ENCODE assay signal across 21 cellular contexts in the genomic region with DNA sequence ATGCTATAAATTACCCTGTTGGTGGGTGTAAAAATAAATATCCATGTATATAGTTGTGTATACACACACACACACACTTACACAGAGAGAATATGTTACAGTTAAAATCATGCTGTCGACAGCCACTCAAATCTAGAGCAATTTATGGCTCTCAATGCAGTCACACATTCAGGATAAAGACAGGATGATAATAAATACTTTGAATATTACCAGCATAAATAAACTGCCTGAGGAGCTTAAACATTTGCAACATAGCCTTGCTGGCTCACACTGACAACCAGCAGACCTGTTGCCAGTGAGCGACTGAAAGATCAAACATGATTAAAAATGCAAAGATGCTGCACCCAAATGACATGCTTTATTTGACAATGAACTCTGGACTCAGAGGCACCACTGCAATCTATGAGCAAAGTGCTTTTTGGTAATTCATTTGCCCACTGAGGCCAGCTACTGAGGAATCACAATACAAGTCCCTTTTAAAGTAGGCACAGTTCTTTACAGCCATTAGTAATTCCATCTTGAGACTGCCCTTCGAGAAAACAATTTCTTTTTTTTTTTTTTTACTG.
DNase-seq lines count a peak whose midpoint lies in the region; ATAC-seq and TF ChIP-seq lines count a peak whose summit lies in the region.
"Had no signal": no experiment of that assay in that cellular context is flagged by ENCODE, and none has a peak within 500 bp of the region (broad histone marks: within the 10 kb centered on the region; RNA-seq: fewer than 3 reads in every experiment).

No MANE protein-coding gene starts in this region.

- H3K27me3 Mint-ChIP-seq in type B pancreatic cell = no peaks in the 10 kb centered on the region
- H3K27me3 Mint-ChIP-seq: B cell, IgD-negative memory B cell had no signal

- no peak for TF ChIP-seq CTCF in type B pancreatic cell (conservative IDR thresholded peaks at IDR 0.05)

- ATAC-seq in left lobe of liver (peak; percentile 54), GM18858 (IDR thresholded peaks at IDR 0.05; ENCODE audit: unreplicated experiment) (no peak)
- ATAC-seq: CD8-positive, alpha-beta T cell; HCT116; T-helper 17 cell had no signal

- H3K27ac Mint-ChIP-seq in type B pancreatic cell = peak overlapping the region; percentile 46
- H3K27ac Mint-ChIP-seq: B cell; CD8-positive, alpha-beta T cell; IgD-negative memory B cell; T-helper 17 cell had no signal

- H3K9me3 Mint-ChIP-seq in type B pancreatic cell = no peaks in the 10 kb centered on the region
- H3K9me3 Mint-ChIP-seq: CD8-positive, alpha-beta T cell; IgD-negative memory B cell had no signal

- DNase-seq in NCI-H748 (lab: John Stamatoyannopoulos, UW; ENCODE audit: unreplicated experiment) (peak; percentile 18), NCI-H748 treated with DMSO at 0.1 percent for 48 hours (lab: John Stamatoyannopoulos, UW) (no peak), NCI-H526 (lab: John Stamatoyannopoulos, UW) (peak; percentile 77 to 80), left lobe of liver (ENCODE audit: low spot score) (no peak), type B pancreatic cell (ENCODE audit: extremely low spot score, unreplicated experiment) (no peak), HCEC 1CT (no peak)
- DNase-seq: CD8-positive, alpha-beta T cell; DMS 273 treated with DMSO at 0.1 percent for 48 hours; DND-41; NCI-H1092; NCI-H187; NCI-H2081 treated with DMSO at 0.1 percent for 48 hours; NCI-H446; NCI-H524 treated with DMSO at 0.1 percent for 48 hours; SIG-M5; SK-N-SH; T-helper 17 cell had no signal

- peaks cover 15% of the 10 kb centered on the region for H3K4me1 Mint-ChIP-seq in type B pancreatic cell (ENCODE audit: unreplicated experiment)
- H3K4me1 Mint-ChIP-seq: B cell, IgD-negative memory B cell, T-helper 17 cell had no signal

- no peak overlapping the region for H3K4me3 Mint-ChIP-seq in type B pancreatic cell
- H3K4me3 Mint-ChIP-seq: B cell; CD8-positive, alpha-beta T cell; T-helper 17 cell had no signal

- H3K36me3 Mint-ChIP-seq in type B pancreatic cell = no peaks in the 10 kb centered on the region
- H3K36me3 Mint-ChIP-seq: CD8-positive, alpha-beta T cell; IgD-negative memory B cell had no signal

Comparison
In these comparisons a context has a peak if more than half of its experiments do, and no peak if none do; other contexts are left out.
1. DNase-seq: peak in NCI-H748 (single experiment) and NCI-H526 (2 of 2); none in NCI-H748 treated with DMSO at 0.1 percent for 48 hours (single experiment), left lobe of liver (single experiment), type B pancreatic cell (single experiment) and HCEC 1CT (single experiment).